In the genomic region with DNA sequence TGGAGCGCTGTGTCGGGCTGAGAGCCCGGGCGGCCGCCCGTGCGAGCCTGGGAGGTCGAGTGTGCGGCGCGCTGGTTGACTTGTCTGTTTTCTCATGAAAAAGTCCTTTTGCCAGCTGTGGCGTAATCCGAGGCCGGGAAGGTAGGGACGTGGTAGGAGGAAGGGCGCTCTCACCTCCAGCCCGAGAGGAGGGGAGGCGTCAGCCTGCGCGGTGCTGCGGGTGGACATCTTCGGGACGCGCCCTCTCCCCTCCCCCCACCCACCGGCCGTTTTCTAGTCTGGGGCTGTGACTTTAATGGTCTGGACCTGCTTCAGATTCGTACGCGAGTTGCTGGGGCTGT, we compare ENCODE assay signal across 1 cellular context.
TF ChIP-seq lines count a peak whose summit lies in the region.

No MANE protein-coding gene starts in this region.

TF ChIP-seq in HepG2, 621 proteins besides CTCF, POLR2A, EP300 and RAD21 (continued from another document):
- TF ChIP-seq, protein P1, sequence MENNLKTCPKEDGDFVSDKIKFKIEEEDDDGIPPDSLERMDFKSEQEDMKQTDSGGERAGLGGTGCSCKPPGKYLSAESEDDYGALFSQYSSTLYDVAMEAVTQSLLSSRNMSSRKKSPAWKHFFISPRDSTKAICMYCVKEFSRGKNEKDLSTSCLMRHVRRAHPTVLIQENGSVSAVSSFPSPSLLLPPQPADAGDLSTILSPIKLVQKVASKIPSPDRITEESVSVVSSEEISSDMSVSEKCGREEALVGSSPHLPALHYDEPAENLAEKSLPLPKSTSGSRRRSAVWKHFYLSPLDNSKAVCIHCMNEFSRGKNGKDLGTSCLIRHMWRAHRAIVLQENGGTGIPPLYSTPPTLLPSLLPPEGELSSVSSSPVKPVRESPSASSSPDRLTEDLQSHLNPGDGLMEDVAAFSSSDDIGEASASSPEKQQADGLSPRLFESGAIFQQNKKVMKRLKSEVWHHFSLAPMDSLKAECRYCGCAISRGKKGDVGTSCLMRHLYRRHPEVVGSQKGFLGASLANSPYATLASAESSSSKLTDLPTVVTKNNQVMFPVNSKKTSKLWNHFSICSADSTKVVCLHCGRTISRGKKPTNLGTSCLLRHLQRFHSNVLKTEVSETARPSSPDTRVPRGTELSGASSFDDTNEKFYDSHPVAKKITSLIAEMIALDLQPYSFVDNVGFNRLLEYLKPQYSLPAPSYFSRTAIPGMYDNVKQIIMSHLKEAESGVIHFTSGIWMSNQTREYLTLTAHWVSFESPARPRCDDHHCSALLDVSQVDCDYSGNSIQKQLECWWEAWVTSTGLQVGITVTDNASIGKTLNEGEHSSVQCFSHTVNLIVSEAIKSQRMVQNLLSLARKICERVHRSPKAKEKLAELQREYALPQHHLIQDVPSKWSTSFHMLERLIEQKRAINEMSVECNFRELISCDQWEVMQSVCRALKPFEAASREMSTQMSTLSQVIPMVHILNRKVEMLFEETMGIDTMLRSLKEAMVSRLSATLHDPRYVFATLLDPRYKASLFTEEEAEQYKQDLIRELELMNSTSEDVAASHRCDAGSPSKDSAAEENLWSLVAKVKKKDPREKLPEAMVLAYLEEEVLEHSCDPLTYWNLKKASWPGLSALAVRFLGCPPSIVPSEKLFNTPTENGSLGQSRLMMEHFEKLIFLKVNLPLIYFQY (CRISPR knock-in tag; IDR thresholded peaks at IDR 0.05; ENCODE audit: borderline replicate concordance): no peak
- 0 out of 2 replicates have a peak, but pooled peaks have one; percentile 71 for TF ChIP-seq ZNF546 (CRISPR knock-in tag; conservative IDR thresholded peaks at IDR 0.05)
- TF ChIP-seq HDAC1 (CRISPR knock-in tag; IDR thresholded peaks at IDR 0.05): peak; percentile 6; the same call in 1 of the 2 replicates
- TF ChIP-seq FOXC1 (CRISPR knock-in tag; IDR thresholded peaks at IDR 0.05; ENCODE audit: borderline replicate concordance): no peak
- TF ChIP-seq KLF12 (CRISPR knock-in tag; IDR thresholded peaks at IDR 0.05; ENCODE audit: borderline replicate concordance): no peak
- no peak for TF ChIP-seq TCF12 (IDR thresholded peaks at IDR 0.05)
- no peak for TF ChIP-seq TCF12 (CRISPR knock-in tag; IDR thresholded peaks at IDR 0.05)
- no peak for TF ChIP-seq ZNF607 (CRISPR knock-in tag; IDR thresholded peaks at IDR 0.05; ENCODE audit: borderline replicate concordance)
- TF ChIP-seq, protein P2, sequence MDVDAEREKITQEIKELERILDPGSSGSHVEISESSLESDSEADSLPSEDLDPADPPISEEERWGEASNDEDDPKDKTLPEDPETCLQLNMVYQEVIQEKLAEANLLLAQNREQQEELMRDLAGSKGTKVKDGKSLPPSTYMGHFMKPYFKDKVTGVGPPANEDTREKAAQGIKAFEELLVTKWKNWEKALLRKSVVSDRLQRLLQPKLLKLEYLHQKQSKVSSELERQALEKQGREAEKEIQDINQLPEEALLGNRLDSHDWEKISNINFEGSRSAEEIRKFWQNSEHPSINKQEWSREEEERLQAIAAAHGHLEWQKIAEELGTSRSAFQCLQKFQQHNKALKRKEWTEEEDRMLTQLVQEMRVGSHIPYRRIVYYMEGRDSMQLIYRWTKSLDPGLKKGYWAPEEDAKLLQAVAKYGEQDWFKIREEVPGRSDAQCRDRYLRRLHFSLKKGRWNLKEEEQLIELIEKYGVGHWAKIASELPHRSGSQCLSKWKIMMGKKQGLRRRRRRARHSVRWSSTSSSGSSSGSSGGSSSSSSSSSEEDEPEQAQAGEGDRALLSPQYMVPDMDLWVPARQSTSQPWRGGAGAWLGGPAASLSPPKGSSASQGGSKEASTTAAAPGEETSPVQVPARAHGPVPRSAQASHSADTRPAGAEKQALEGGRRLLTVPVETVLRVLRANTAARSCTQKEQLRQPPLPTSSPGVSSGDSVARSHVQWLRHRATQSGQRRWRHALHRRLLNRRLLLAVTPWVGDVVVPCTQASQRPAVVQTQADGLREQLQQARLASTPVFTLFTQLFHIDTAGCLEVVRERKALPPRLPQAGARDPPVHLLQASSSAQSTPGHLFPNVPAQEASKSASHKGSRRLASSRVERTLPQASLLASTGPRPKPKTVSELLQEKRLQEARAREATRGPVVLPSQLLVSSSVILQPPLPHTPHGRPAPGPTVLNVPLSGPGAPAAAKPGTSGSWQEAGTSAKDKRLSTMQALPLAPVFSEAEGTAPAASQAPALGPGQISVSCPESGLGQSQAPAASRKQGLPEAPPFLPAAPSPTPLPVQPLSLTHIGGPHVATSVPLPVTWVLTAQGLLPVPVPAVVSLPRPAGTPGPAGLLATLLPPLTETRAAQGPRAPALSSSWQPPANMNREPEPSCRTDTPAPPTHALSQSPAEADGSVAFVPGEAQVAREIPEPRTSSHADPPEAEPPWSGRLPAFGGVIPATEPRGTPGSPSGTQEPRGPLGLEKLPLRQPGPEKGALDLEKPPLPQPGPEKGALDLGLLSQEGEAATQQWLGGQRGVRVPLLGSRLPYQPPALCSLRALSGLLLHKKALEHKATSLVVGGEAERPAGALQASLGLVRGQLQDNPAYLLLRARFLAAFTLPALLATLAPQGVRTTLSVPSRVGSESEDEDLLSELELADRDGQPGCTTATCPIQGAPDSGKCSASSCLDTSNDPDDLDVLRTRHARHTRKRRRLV (CRISPR knock-in tag; IDR thresholded peaks at IDR 0.05): no peak
- no peak for TF ChIP-seq HOXA3 (CRISPR knock-in tag; IDR thresholded peaks at IDR 0.05)
- TF ChIP-seq KDM5A (IDR thresholded peaks at IDR 0.05; ENCODE audit: borderline replicate concordance, low read length): no peak
- TF ChIP-seq, protein P3, sequence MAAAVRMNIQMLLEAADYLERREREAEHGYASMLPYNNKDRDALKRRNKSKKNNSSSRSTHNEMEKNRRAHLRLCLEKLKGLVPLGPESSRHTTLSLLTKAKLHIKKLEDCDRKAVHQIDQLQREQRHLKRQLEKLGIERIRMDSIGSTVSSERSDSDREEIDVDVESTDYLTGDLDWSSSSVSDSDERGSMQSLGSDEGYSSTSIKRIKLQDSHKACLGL (CRISPR knock-in tag; IDR thresholded peaks at IDR 0.05): no peak
- TF ChIP-seq, protein P4, sequence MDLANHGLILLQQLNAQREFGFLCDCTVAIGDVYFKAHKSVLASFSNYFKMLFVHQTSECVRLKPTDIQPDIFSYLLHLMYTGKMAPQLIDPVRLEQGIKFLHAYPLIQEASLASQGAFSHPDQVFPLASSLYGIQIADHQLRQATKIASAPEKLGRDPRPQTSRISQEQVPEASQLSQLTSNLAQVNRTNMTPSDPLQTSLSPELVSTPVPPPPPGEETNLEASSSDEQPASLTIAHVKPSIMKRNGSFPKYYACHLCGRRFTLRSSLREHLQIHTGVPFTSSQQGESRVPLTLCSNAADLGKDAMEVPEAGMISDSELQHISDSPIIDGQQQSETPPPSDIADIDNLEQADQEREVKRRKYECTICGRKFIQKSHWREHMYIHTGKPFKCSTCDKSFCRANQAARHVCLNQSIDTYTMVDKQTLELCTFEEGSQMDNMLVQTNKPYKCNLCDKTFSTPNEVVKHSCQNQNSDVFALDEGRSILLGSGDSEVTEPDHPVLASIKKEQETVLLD (CRISPR knock-in tag; IDR thresholded peaks at IDR 0.05; ENCODE audit: low read depth): no peak
- TF ChIP-seq ZNF709 (CRISPR knock-in tag; IDR thresholded peaks at IDR 0.05): 0 out of 2 replicates have a peak, but pooled peaks have one; percentile 26
- peak; percentile 65; the same call in 1 of the 2 replicates for TF ChIP-seq ZNF230 (CRISPR knock-in tag; IDR thresholded peaks at IDR 0.05)
- peak; percentile 6; the same call in 1 of the 2 replicates for TF ChIP-seq NFKB2 (CRISPR knock-in tag; IDR thresholded peaks at IDR 0.05; ENCODE audit: borderline replicate concordance)
- no peak; the same call in 1 of the 2 replicates for TF ChIP-seq ZFP36L2 (CRISPR knock-in tag; IDR thresholded peaks at IDR 0.05)
- TF ChIP-seq, protein P5, sequence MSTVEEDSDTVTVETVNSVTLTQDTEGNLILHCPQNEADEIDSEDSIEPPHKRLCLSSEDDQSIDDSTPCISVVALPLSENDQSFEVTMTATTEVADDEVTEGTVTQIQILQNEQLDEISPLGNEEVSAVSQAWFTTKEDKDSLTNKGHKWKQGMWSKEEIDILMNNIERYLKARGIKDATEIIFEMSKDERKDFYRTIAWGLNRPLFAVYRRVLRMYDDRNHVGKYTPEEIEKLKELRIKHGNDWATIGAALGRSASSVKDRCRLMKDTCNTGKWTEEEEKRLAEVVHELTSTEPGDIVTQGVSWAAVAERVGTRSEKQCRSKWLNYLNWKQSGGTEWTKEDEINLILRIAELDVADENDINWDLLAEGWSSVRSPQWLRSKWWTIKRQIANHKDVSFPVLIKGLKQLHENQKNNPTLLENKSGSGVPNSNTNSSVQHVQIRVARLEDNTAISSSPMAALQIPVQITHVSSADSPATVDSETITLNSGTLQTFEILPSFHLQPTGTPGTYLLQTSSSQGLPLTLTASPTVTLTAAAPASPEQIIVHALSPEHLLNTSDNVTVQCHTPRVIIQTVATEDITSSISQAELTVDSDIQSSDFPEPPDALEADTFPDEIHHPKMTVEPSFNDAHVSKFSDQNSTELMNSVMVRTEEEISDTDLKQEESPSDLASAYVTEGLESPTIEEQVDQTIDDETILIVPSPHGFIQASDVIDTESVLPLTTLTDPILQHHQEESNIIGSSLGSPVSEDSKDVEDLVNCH (CRISPR knock-in tag; IDR thresholded peaks at IDR 0.05): no peak
- no peak for TF ChIP-seq ZNF333 (CRISPR knock-in tag; IDR thresholded peaks at IDR 0.05; ENCODE audit: borderline replicate concordance)
